In genomic region chr13:89066868-89067466, GRCh38 we compare ENCODE assay signal across 9 cellular contexts.
DNase-seq lines count a peak whose midpoint lies in the region; ATAC-seq and TF ChIP-seq lines count a peak whose summit lies in the region.
"Had no signal": no experiment of that assay in that cellular context is flagged by ENCODE, and none has a peak within 500 bp of the region (broad histone marks: within the 10 kb centered on the region; RNA-seq: fewer than 3 reads in every experiment).

No MANE protein-coding gene starts in this region.

- H3K4me1 ChIP-seq in OCI-LY1 (ENCODE audit: insufficient read depth, low read length, severe bottlenecking), result no peaks in the 10 kb centered on the region

- no peaks in the 10 kb centered on the region for H4K20me1 ChIP-seq in OCI-LY1 (ENCODE audit: insufficient read depth, low read length)

- H3K27me3 ChIP-seq in OCI-LY1 (ENCODE audit: insufficient read depth, low read length), result no peaks in the 10 kb centered on the region

- peak; percentile 72 for TF ChIP-seq CTCF in OCI-LY1 (IDR thresholded peaks at IDR 0.05; ENCODE audit: low read length)
- peak; percentile 75 for TF ChIP-seq CTCF in choroid plexus epithelial cell (conservative IDR thresholded peaks at IDR 0.05; ENCODE audit: low read depth, low read length)
- TF ChIP-seq CTCF in nephron (IDR thresholded peaks at IDR 0.05; ENCODE audit: unreplicated experiment in 3 of 3), result peak; percentile 60 to 70 (median 67)

- no peaks in the 10 kb centered on the region for H3K36me3 Mint-ChIP-seq in nephron (ENCODE audit: low read depth)
- H3K36me3 Mint-ChIP-seq: CD4-positive, alpha-beta memory T cell had no signal

- ATAC-seq in HG03432 (IDR thresholded peaks at IDR 0.05; ENCODE audit: unreplicated experiment), result peak; percentile 84
- no peak for ATAC-seq in HG03520 (IDR thresholded peaks at IDR 0.05; ENCODE audit: unreplicated experiment)

- no peaks in the 10 kb centered on the region for H3K36me3 ChIP-seq in OCI-LY1 (ENCODE audit: insufficient read depth, low read length)

- no peak overlapping the region for H3K27ac ChIP-seq in OCI-LY1 (ENCODE audit: low read depth, low read length, poor library complexity, severe bottlenecking)

- H3K4me2 ChIP-seq in OCI-LY1 (ENCODE audit: low read length), result no peak overlapping the region

- no peaks in the 10 kb centered on the region for H3K9me2 ChIP-seq in OCI-LY1 (ENCODE audit: low read depth, low read length)

- DNase-seq in activated CD4-positive, alpha-beta T cell treated with anti-CD3 and anti-CD28 coated beads for 48 hours, result peak; percentile 24
- DNase-seq in activated CD4-positive, alpha-beta T cell treated with anti-CD3 and anti-CD28 coated beads, Interleukin-2, amount 50 U/mL, for 1 hour, result no peak
- DNase-seq in choroid plexus epithelial cell (ENCODE audit: low read depth) (peak; percentile 69), GM19238 (ENCODE audit: insufficient read length, low spot score) (no peak)

- no peak overlapping the region for H3K9ac ChIP-seq in OCI-LY1 (ENCODE audit: low read length)

- no peaks in the 10 kb centered on the region for H3F3A ChIP-seq in OCI-LY1 (ENCODE audit: insufficient read depth, low read length)

- H3K79me2 ChIP-seq in OCI-LY1 (ENCODE audit: insufficient read depth, low read length), result no peaks in the 10 kb centered on the region

- H3K9me3 ChIP-seq in OCI-LY1 (ENCODE audit: low read length), result no peaks in the 10 kb centered on the region

- H3K27me3 Mint-ChIP-seq in nephron (ENCODE audit: low read depth), result no peaks in the 10 kb centered on the region
- H3K27me3 Mint-ChIP-seq: CD4-positive, alpha-beta memory T cell had no signal

- no peaks in the 10 kb centered on the region for H3K9me3 Mint-ChIP-seq in nephron

- H3K4me3 ChIP-seq in OCI-LY1 (ENCODE audit: low read depth, low read length, poor library complexity, severe bottlenecking) (no peak overlapping the region), choroid plexus epithelial cell (ENCODE audit: low read depth, low read length) (no peak overlapping the region)

- peaks cover 5% of the 10 kb centered on the region for H3K4me1 Mint-ChIP-seq in nephron
- H3K4me1 Mint-ChIP-seq: CD4-positive, alpha-beta memory T cell had no signal

- H2AFZ ChIP-seq in OCI-LY1 (ENCODE audit: low read length), result no peak overlapping the region

- no peak overlapping the region for H3K4me3 Mint-ChIP-seq in nephron
- H3K4me3 Mint-ChIP-seq: CD4-positive, alpha-beta memory T cell had no signal

- no peak overlapping the region for H3K27ac Mint-ChIP-seq in nephron
- H3K27ac Mint-ChIP-seq: CD4-positive, alpha-beta memory T cell had no signal

Comparison
In these comparisons a context has a peak if more than half of its experiments do, and no peak if none do; other contexts are left out.
1. DNase-seq: peak in activated CD4-positive, alpha-beta T cell treated with anti-CD3 and anti-CD28 coated beads for 48 hours (single experiment) and choroid plexus epithelial cell (single experiment); none in activated CD4-positive, alpha-beta T cell treated with anti-CD3 and anti-CD28 coated beads, Interleukin-2, amount 50 U/mL, for 1 hour (single experiment) and GM19238 (single experiment).
2. Peak in every context shown above with its lines, with median percentiles within 50 percentile points of each other: CTCF ChIP-seq.